In the genomic region with DNA sequence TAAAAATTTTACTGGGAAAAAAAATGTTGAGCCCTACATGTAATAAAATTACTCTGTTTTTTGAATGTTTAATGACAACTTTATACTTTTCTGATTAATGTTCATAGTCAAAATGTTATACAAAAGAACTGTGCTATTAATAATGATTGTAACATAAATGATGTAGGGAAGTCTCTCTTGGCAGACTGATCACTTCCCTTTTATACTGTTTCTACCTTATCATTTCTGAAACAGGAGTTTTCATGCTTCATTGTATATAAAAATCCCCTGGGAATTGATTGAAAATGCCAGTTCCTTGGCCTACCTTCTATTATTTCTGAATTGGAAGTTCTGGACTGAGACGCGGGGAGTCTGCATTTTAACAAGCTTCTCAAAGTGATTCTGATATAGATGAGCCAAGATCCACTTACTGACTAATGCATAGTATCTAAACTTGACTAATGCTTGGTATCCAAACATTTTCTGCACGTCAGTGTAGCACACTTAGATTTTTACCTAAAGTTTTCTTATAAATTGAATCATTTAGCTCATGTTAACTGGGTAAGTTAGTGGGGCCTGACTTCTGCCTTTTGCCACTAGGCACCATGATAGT, we compare ENCODE assay signal across 24 cellular contexts.
"Had no signal": no experiment of that assay in that cellular context is flagged by ENCODE, and none has a peak within 500 bp of the region (broad histone marks: within the 10 kb centered on the region; RNA-seq: fewer than 3 reads in every experiment).

No MANE protein-coding gene starts in this region.

- H3K4me3 Mint-ChIP-seq: activated CD4-positive, alpha-beta T cell treated with anti-CD3 and anti-CD28 coated beads for 36 hours; activated naive CD8-positive, alpha-beta T cell; activated T-cell treated with anti-CD3 and anti-CD28 coated beads, Interleukin-2, amount 50 U/mL, for 24 hours; activated T-helper 17 cell treated with anti-CD3 and anti-CD28 coated beads, Interleukin-2, amount 50 U/mL, for 72 hours; naive thymus-derived CD4-positive, alpha-beta T cell; neural crest cell; WTC11 had no signal

- ATAC-seq: activated CD4-positive, alpha-beta T cell treated with anti-CD3 and anti-CD28 coated beads for 36 hours; activated T-helper 17 cell treated with anti-CD3 and anti-CD28 coated beads, Interleukin-2, amount 50 U/mL, for 72 hours; foreskin keratinocyte; left lobe of liver; lower lobe of right lung; naive thymus-derived CD4-positive, alpha-beta T cell; right lobe of liver; WTC11 had no signal

- DNase-seq: activated CD4-positive, alpha-beta T cell treated with anti-CD3 and anti-CD28 coated beads for 36 hours; activated CD4-positive, alpha-beta T cell treated with anti-CD3 and anti-CD28 coated beads, Interleukin-2, amount 50 U/mL, for 4 hours; activated CD8-positive, alpha-beta memory T cell treated with anti-CD3 and anti-CD28 coated beads for 24 hours; activated CD8-positive, alpha-beta memory T cell treated with anti-CD3 and anti-CD28 coated beads, Interleukin-2, amount 50 U/mL, for 4 hours; activated naive CD4-positive, alpha-beta T cell; activated T-cell treated with anti-CD3 and anti-CD28 coated beads, Interleukin-2, amount 50 U/mL, for 24 hours; adrenal gland; central memory CD4-positive, alpha-beta T cell; dermis blood vessel endothelial cell; effector CD8-positive, alpha-beta T cell; erythroblast; foreskin keratinocyte; lower lobe of right lung; naive thymus-derived CD4-positive, alpha-beta T cell; occipital lobe; right lobe of liver; stimulated activated CD4-positive, alpha-beta T cell treated with anti-CD3 and anti-CD28 coated beads, Interleukin-1b, Interleukin-23, amount 100 ng/mL, for 48 hours; trophoblast cell; uterus had no signal

- H3K27me3 Mint-ChIP-seq: activated CD4-positive, alpha-beta T cell treated with anti-CD3 and anti-CD28 coated beads for 36 hours; activated T-cell treated with anti-CD3 and anti-CD28 coated beads, Interleukin-2, amount 50 U/mL, for 24 hours; activated T-helper 17 cell treated with anti-CD3 and anti-CD28 coated beads, Interleukin-2, amount 50 U/mL, for 72 hours had no signal

- H3K36me3 Mint-ChIP-seq: naive thymus-derived CD4-positive, alpha-beta T cell; WTC11 had no signal

- H3K9me3 Mint-ChIP-seq: activated T-cell treated with anti-CD3 and anti-CD28 coated beads, Interleukin-2, amount 50 U/mL, for 24 hours; activated T-helper 17 cell treated with anti-CD3 and anti-CD28 coated beads, Interleukin-2, amount 50 U/mL, for 72 hours; naive thymus-derived CD4-positive, alpha-beta T cell; neural crest cell; WTC11 had no signal

- H3K27ac Mint-ChIP-seq: activated CD4-positive, alpha-beta T cell treated with anti-CD3 and anti-CD28 coated beads for 36 hours; activated naive CD8-positive, alpha-beta T cell; activated T-cell treated with anti-CD3 and anti-CD28 coated beads, Interleukin-2, amount 50 U/mL, for 24 hours; activated T-helper 17 cell treated with anti-CD3 and anti-CD28 coated beads, Interleukin-2, amount 50 U/mL, for 72 hours; naive thymus-derived CD4-positive, alpha-beta T cell; WTC11 had no signal

- H3K4me1 Mint-ChIP-seq: activated CD4-positive, alpha-beta T cell treated with anti-CD3 and anti-CD28 coated beads for 36 hours; activated T-helper 17 cell treated with anti-CD3 and anti-CD28 coated beads, Interleukin-2, amount 50 U/mL, for 72 hours; neural crest cell; WTC11 had no signal
